In genomic region chr11:67239795-67240574, GRCh38 we compare ENCODE assay signal across 8 cellular contexts. TPM values are rescaled to one million over a fixed set of nuclear protein-coding genes. Genes with fewer than 3 reads are reported as not detected.
DNase-seq lines count a peak whose midpoint lies in the region; ATAC-seq and TF ChIP-seq lines count a peak whose summit lies in the region.

No MANE protein-coding gene starts in this region.

- TF ChIP-seq POLR2A in tibial nerve (IDR thresholded peaks at IDR 0.05), result peak; percentile 89 to 93

- peak overlapping the region; percentile 68 for H2AFZ ChIP-seq in parathyroid adenoma

- H3K27ac ChIP-seq in cardiac muscle cell (peak overlapping the region; percentile 94), parathyroid adenoma (peak overlapping the region; percentile 98), tibial nerve (peak overlapping the region; percentile 72 to 94 (median 92))

- peak; percentile 88 for ATAC-seq in HG02763 (IDR thresholded peaks at IDR 0.05; ENCODE audit: unreplicated experiment)

- TF ChIP-seq CTCF in GM12875 (IDR thresholded peaks at IDR 0.05; ENCODE audit: borderline replicate concordance, insufficient read depth, low read depth, low read length), result no peak
- TF ChIP-seq CTCF in cardiac muscle cell (IDR thresholded peaks at IDR 0.05; ENCODE audit: low read depth, low read length), result peak; percentile 16
- TF ChIP-seq CTCF in parathyroid adenoma (IDR thresholded peaks at IDR 0.05), result peak; percentile 9
- peak in 3 of 5 experiments; percentile 39 to 46 (median 39) for TF ChIP-seq CTCF in tibial nerve (IDR thresholded peaks at IDR 0.05)

- peaks cover 22% of the 10 kb centered on the region for H3K36me3 ChIP-seq in adipocyte (ENCODE audit: control insufficient read depth, insufficient read depth, low read length, severe bottlenecking)
- peaks cover 11% of the 10 kb centered on the region for H3K36me3 ChIP-seq in cardiac muscle cell
- no peaks in the 10 kb centered on the region for H3K36me3 ChIP-seq in parathyroid adenoma (ENCODE audit: control insufficient read depth, insufficient read depth, low read length)
- H3K36me3 ChIP-seq in tibial nerve, result peaks cover 0 to 27% (median 7%) of the 10 kb centered on the region in 3 donors

- H3K4me1 ChIP-seq in adipocyte (ENCODE audit: control insufficient read depth, insufficient read depth, low read length) (peaks cover 41% of the 10 kb centered on the region), cardiac muscle cell (ENCODE audit: low read depth) (peaks cover 30% of the 10 kb centered on the region), parathyroid adenoma (peaks cover 10% of the 10 kb centered on the region), tibial nerve (peaks cover 0 to 57% (median 39%) of the 10 kb centered on the region in 4 donors)

- peak overlapping the region; percentile 97 for H3K9ac ChIP-seq in adipocyte (ENCODE audit: low read length)
- peak overlapping the region; percentile 72 for H3K9ac ChIP-seq in parathyroid adenoma

- H3K4me3 ChIP-seq in GM12875 (ENCODE audit: low read depth, low read length), result peak overlapping the region; percentile 78
- peak overlapping the region; percentile 97 for H3K4me3 ChIP-seq in adipocyte (ENCODE audit: low read length)
- peak overlapping the region; percentile 58 for H3K4me3 ChIP-seq in cardiac muscle cell
- H3K4me3 ChIP-seq in parathyroid adenoma (ENCODE audit: low read depth, low read length), result peak overlapping the region; percentile 86
- peak overlapping the region; percentile 56 to 69 (median 62) for H3K4me3 ChIP-seq in tibial nerve

- H3K9me3 ChIP-seq in adipocyte (ENCODE audit: control insufficient read depth, low read length), result no peaks in the 10 kb centered on the region
- H3K9me3 ChIP-seq in cardiac muscle cell (ENCODE audit: low read depth), result no peaks in the 10 kb centered on the region
- H3K9me3 ChIP-seq in parathyroid adenoma (ENCODE audit: control insufficient read depth, low read length), result no peaks in the 10 kb centered on the region
- H3K9me3 ChIP-seq in tibial nerve, result no peaks in the 10 kb centered on the region

- H3K27me3 ChIP-seq in adipocyte (replicated peaks; ENCODE audit: control insufficient read depth, insufficient read depth, low read length) (no peaks in the 10 kb centered on the region), cardiac muscle cell (no peaks in the 10 kb centered on the region), parathyroid adenoma (ENCODE audit: control insufficient read depth, insufficient read depth, low read length) (no peaks in the 10 kb centered on the region), tibial nerve (no peaks in the 10 kb centered on the region)

- peak overlapping the region; percentile 76 for H3K4me2 ChIP-seq in parathyroid adenoma (ENCODE audit: low read length)

- 0% methylated on average over 23 to 30 of the region's 31 CpGs for WGBS in tibial nerve, 2 donors

- TF ChIP-seq EP300 in tibial nerve (IDR thresholded peaks at IDR 0.05), result peak in 1 of 2 donors; percentile 99

- DNase-seq in NCI-H1417 treated with DMSO at 0.1 percent for 48 hours (lab: John Stamatoyannopoulos, UW) (peak; percentile 90), SW 1271 (lab: John Stamatoyannopoulos, UW) (peak; percentile 97 to 98), adipocyte (ENCODE audit: low read depth) (peak; percentile 99), cardiac muscle cell (ENCODE audit: low read depth in 1 of 2, low spot score in 1 of 2) (peak; percentile 99), tibial nerve (ENCODE audit: low spot score in 2 of 2) (peak; percentile 91 to 93)

- peaks cover 25% of the 10 kb centered on the region for H3K79me2 ChIP-seq in parathyroid adenoma

RNA-seq across cellular contexts. Expression of gene GRK2, which starts 26.3 kb away (rescaled TPM):
- total RNA-seq in cardiac muscle cell (49.1 and 72.1 TPM in 2 replicates), tibial nerve (100 to 1,000 TPM in 1 of 4 donors, 10 to 100 TPM in 3; 46.0 to 134 (median 65.4) TPM)
- 62.9 and 85.1 TPM in 2 replicates for polyA plus RNA-seq in cardiac muscle cell

RNA-seq across cellular contexts. Expression of gene ANKRD13D, which starts 49.1 kb away (rescaled TPM):
- total RNA-seq in cardiac muscle cell (50.7 and 53.5 TPM in 2 replicates), tibial nerve (100 to 1,000 TPM in 1 of 4 donors, 10 to 100 TPM in 3; 46.8 to 158 (median 69.5) TPM)
- 39.4 and 47.6 TPM in 2 replicates for polyA plus RNA-seq in cardiac muscle cell

Comparison
In these comparisons a context has a peak if more than half of its experiments do, and no peak if none do; other contexts are left out.
1. Peak in every context shown above with its lines: DNase-seq, ATAC-seq, H3K4me3 ChIP-seq and H3K27ac ChIP-seq.